ENCODE assay signal across 1 cellular context in the genomic region with DNA sequence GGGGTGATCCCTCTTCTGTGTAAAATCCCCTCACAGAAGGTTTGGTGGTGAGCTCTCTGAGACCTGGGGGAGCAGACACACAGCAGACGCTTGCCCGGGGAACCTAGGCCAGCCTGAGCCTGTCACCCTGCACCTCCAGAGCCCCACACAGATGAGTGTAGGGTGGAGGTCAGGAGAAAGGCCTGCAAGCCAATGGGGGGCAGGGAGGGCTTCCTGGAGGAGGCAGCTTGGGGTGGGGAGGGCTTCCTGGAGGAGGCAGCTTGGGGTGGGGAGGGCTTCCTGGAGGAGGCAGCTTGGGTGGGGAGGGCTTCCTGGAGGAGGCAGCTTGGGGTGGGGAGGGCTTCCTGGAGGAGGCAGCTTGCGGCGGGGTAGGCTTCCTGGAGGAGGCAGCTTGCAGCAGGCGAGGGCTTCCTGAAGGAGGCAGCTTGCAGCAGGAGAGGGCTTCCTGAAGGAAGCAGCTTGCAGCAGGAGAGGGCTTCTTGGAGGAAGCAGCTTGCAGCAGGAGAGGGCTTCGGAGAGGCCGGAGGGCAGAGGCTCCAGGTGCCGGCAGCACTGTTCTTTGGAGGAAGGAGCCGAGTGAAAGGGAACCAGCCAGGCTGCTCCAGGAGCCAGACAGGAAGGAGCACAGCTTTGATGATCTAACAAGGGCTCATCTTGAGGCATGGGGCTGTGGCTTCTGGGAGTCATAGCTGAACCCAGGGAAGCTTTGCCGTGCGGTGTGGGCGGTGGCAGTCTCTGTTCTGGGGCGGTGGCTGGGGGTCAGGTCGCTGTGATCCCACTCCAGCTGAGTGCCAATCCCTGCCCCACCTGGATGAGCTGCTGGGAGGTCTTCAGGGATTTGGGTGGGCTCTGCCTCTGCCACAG.
TF ChIP-seq lines count a peak whose summit lies in the region.

No MANE protein-coding gene starts in this region.

TF ChIP-seq in K562, 482 proteins besides CTCF, POLR2A, EP300 and RAD21 (continued from another document):
- TF ChIP-seq, protein P1, sequence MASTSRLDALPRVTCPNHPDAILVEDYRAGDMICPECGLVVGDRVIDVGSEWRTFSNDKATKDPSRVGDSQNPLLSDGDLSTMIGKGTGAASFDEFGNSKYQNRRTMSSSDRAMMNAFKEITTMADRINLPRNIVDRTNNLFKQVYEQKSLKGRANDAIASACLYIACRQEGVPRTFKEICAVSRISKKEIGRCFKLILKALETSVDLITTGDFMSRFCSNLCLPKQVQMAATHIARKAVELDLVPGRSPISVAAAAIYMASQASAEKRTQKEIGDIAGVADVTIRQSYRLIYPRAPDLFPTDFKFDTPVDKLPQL (IDR thresholded peaks at IDR 0.05; ENCODE audit: extremely low read depth, insufficient read length), result no peak
- TF ChIP-seq PTBP1 (IDR thresholded peaks at IDR 0.05; ENCODE audit: low read depth, low read length), result peak; percentile 73; the same call in 1 of the 2 replicates
- TF ChIP-seq XRCC3 (IDR thresholded peaks at IDR 0.05), result no peak
- TF ChIP-seq NEUROD1 (IDR thresholded peaks at IDR 0.05; ENCODE audit: borderline replicate concordance, low read depth, low read length, partially characterized antibody), result no peak
- TF ChIP-seq, protein P2, sequence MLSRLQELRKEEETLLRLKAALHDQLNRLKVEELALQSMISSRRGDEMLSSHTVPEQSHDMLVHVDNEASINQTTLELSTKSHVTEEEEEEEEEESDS (CRISPR knock-in tag; IDR thresholded peaks at IDR 0.05), result no peak
- no peak for TF ChIP-seq ZNF121 (CRISPR knock-in tag; conservative IDR thresholded peaks at IDR 0.05)
- TF ChIP-seq, protein P3, sequence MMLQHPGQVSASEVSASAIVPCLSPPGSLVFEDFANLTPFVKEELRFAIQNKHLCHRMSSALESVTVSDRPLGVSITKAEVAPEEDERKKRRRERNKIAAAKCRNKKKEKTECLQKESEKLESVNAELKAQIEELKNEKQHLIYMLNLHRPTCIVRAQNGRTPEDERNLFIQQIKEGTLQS (IDR thresholded peaks at IDR 0.05), result no peak
- TF ChIP-seq, protein P3 (CRISPR knock-in tag; conservative IDR thresholded peaks at IDR 0.05), result no peak
- no peak for TF ChIP-seq HDGF (IDR thresholded peaks at IDR 0.05)
- no peak for TF ChIP-seq PTRF (tag; IDR thresholded peaks at IDR 0.05)
- TF ChIP-seq KLF1 (tag; IDR thresholded peaks at IDR 0.05), result no peak
- TF ChIP-seq, protein P4, sequence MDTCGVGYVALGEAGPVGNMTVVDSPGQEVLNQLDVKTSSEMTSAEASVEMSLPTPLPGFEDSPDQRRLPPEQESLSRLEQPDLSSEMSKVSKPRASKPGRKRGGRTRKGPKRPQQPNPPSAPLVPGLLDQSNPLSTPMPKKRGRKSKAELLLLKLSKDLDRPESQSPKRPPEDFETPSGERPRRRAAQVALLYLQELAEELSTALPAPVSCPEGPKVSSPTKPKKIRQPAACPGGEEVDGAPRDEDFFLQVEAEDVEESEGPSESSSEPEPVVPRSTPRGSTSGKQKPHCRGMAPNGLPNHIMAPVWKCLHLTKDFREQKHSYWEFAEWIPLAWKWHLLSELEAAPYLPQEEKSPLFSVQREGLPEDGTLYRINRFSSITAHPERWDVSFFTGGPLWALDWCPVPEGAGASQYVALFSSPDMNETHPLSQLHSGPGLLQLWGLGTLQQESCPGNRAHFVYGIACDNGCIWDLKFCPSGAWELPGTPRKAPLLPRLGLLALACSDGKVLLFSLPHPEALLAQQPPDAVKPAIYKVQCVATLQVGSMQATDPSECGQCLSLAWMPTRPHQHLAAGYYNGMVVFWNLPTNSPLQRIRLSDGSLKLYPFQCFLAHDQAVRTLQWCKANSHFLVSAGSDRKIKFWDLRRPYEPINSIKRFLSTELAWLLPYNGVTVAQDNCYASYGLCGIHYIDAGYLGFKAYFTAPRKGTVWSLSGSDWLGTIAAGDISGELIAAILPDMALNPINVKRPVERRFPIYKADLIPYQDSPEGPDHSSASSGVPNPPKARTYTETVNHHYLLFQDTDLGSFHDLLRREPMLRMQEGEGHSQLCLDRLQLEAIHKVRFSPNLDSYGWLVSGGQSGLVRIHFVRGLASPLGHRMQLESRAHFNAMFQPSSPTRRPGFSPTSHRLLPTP (IDR thresholded peaks at IDR 0.05; ENCODE audit: borderline replicate concordance, extremely low read depth, insufficient read length), result peak; percentile 65
- TF ChIP-seq MCM3 (IDR thresholded peaks at IDR 0.05), result no peak
- TF ChIP-seq TOE1 (IDR thresholded peaks at IDR 0.05; ENCODE audit: borderline replicate concordance), result no peak
- TF ChIP-seq TOE1 (CRISPR knock-in tag; IDR thresholded peaks at IDR 0.05; ENCODE audit: borderline replicate concordance, low read depth), result no peak
- peak; percentile 80 for TF ChIP-seq ZNF436 (CRISPR knock-in tag; IDR thresholded peaks at IDR 0.05)
- TF ChIP-seq, protein P5, sequence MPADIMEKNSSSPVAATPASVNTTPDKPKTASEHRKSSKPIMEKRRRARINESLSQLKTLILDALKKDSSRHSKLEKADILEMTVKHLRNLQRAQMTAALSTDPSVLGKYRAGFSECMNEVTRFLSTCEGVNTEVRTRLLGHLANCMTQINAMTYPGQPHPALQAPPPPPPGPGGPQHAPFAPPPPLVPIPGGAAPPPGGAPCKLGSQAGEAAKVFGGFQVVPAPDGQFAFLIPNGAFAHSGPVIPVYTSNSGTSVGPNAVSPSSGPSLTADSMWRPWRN (IDR thresholded peaks at IDR 0.05; ENCODE audit: low read depth), result no peak
- TF ChIP-seq RCOR1 (IDR thresholded peaks at IDR 0.05; ENCODE audit: borderline replicate concordance in 1 of 2, low read depth in 2 of 2, low read length in 2 of 2), result 0 out of 4 replicates have a peak, but pooled peaks of 1 of the 2 experiments have one; percentile 22
- TF ChIP-seq ZFP36 (IDR thresholded peaks at IDR 0.05; ENCODE audit: low read depth, low read length, partially characterized antibody), result peak; percentile 99
- no peak for TF ChIP-seq SMAD4 (CRISPR knock-in tag; conservative IDR thresholded peaks at IDR 0.05)
- no peak for TF ChIP-seq CHD1 (IDR thresholded peaks at IDR 0.05; ENCODE audit: low read length)
